In the genomic region with DNA sequence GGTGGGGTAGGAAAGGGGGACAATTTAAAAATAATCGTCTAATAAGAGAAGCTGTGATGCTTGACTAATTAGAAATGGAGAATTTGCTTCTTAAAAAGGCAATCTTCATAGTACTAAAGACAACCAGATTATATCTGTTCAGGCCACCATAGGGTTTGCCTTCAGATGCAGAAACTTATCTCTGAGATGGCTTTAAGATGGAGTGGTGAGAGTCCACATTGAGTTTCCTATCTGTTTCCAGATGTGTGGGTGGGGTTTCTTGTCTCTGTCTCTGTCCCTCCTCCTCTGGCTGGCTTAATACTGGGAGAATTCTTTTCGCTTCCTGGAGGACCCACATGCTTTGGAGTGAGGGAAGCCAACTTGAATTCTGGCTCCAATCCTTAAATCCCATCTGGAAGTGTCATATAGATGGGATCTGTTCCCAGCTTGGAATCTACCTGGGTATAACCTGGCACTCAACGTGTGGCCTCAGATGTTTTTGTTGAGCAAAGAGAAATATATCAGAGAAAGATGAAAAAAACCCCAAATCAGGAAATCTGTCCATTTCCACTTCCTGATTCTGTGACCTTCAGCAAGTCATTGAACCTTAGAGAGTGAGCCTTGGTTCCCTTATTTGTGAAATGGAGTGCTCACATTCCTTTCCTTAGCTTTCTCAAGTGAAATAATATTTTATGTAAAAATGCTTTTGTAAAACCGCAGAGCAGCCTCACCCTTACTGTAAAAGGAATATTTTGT, we compare ENCODE assay signal across 12 cellular contexts.
A peak's percentile ranks its signal among the peaks of the same experiment; 100 is the strongest.
DNase-seq lines count a peak whose midpoint lies in the region; ATAC-seq, FAIRE-seq and TF ChIP-seq lines count a peak whose summit lies in the region.
"Had no signal": no experiment of that assay in that cellular context is flagged by ENCODE, and none has a peak within 500 bp of the region (broad histone marks: within the 10 kb centered on the region; RNA-seq: fewer than 3 reads in every experiment).

No MANE protein-coding gene starts in this region.

- ATAC-seq in activated CD8-positive, alpha-beta memory T cell treated with anti-CD3 and anti-CD28 coated beads, Interleukin-2, amount 10 ng/mL, durations not matched to agents 7 days and 5 days: no peak
- ATAC-seq in PC-3 (peak; percentile 34; the same call in 1 of the 2 replicates), upper lobe of left lung (ENCODE audit: low FRiP score in 2 of 2) (peak in 1 of 2 donors; percentile 41), GM19023 (IDR thresholded peaks at IDR 0.05; ENCODE audit: unreplicated experiment) (no peak)

- peaks cover 80% of the 10 kb centered on the region for H3K4me1 Mint-ChIP-seq in activated CD8-positive, alpha-beta memory T cell treated with anti-CD3 and anti-CD28 coated beads, Interleukin-2, amount 10 ng/mL, durations not matched to agents 7 days and 5 days

- dilution Hi-C loops in endothelial cell of umbilical vein (cut with MboI; ENCODE audit: extremely low pct_ligation_motif_present, low sequenced_read_pairs): no loop called here

- no TSS peak for BruUV-seq in PC-3 (replicated peaks; lab: Mats Ljungman, UMichigan)
- no TSS peak for BruUV-seq in endothelial cell of umbilical vein (replicated peaks; lab: Mats Ljungman, UMichigan)

- H3K27ac ChIP-seq in PC-3 (ENCODE audit: low read length) (no peak overlapping the region), endothelial cell of umbilical vein (ENCODE audit: insufficient read depth, low read depth, low read length) (no peak overlapping the region), upper lobe of left lung (peak overlapping the region in 3 of 4 donors; percentile 28 to 65 (median 39)), right atrium auricular region (no peak overlapping the region)
- H3K27ac ChIP-seq: ascending aorta had no signal

- H2AFZ ChIP-seq in PC-3 (ENCODE audit: low read length) (no peak overlapping the region), endothelial cell of umbilical vein (ENCODE audit: low read depth, low read length) (no peak overlapping the region)

- TF ChIP-seq EP300 in upper lobe of left lung (IDR thresholded peaks at IDR 0.05): no peak

- POLR2A ChIA-PET in PC-3 (lab: Charles Lee; ENCODE audit: unreplicated experiment): interaction anchor here (0.7 kb wide), 1 partner anchor 502 kb away, joined by 11 read pairs; no protein-coding TSS in a partner anchor
- POLR2A ChIA-PET in endothelial cell of umbilical vein (lab: Charles Lee): no interaction called here

- TF ChIP-seq CTCF in PC-3 (conservative IDR thresholded peaks at IDR 0.05; ENCODE audit: low read depth, low read length) (no peak), endothelial cell of umbilical vein (IDR thresholded peaks at IDR 0.05; ENCODE audit: extremely low read depth in 1 of 2, insufficient read depth in 1 of 2, low read depth in 1 of 2, low read length in 2 of 2) (no peak), upper lobe of left lung (IDR thresholded peaks at IDR 0.05) (no peak), right atrium auricular region (IDR thresholded peaks at IDR 0.05) (no peak)

- H3K27ac Mint-ChIP-seq in activated CD8-positive, alpha-beta memory T cell treated with anti-CD3 and anti-CD28 coated beads, Interleukin-2, amount 10 ng/mL, durations not matched to agents 7 days and 5 days: peak overlapping the region; percentile 71

- H4K20me1 ChIP-seq in PC-3 (ENCODE audit: low read length) (no peaks in the 10 kb centered on the region), endothelial cell of umbilical vein (replicated peaks; ENCODE audit: control insufficient read depth, extremely low read depth, insufficient read depth, low read length) (no peaks in the 10 kb centered on the region)

- CTCF ChIA-PET in activated CD8-positive, alpha-beta memory T cell treated with anti-CD3 and anti-CD28 coated beads, Interleukin-2, amount 10 ng/mL, durations not matched to agents 7 days and 5 days (lab: Charles Lee): interaction anchor here (0.6 to 1.2 kb wide), 3 partner anchors 18 to 46 kb away, joined by 3 to 4 read pairs (median 3); no protein-coding TSS in a partner anchor
- CTCF ChIA-PET in PC-3 (lab: Charles Lee): interaction anchor here (0.7 kb wide), 1 partner anchor 346 kb away, joined by 3 read pairs; no protein-coding TSS in a partner anchor
- CTCF ChIA-PET in endothelial cell of umbilical vein (lab: Charles Lee): interaction anchor here (0.7 to 1.2 kb wide), 4 partner anchors 14 to 165 kb away, joined by 3 read pairs; no protein-coding TSS in a partner anchor

- intact Hi-C loops in PC-3 (cut with micrococcal nuclease): no loop called here
- intact Hi-C loops in endothelial cell of umbilical vein (cut with micrococcal nuclease): no loop called here
- intact Hi-C loops in posterior vena cava (cut with DNase I): no loop called here

- H3F3A ChIP-seq in PC-3 (ENCODE audit: low read length, unreplicated experiment): no peaks in the 10 kb centered on the region

- no peaks in the 10 kb centered on the region for H3K9me2 ChIP-seq in PC-3 (replicated peaks; ENCODE audit: low read length)

- FAIRE-seq in endothelial cell of umbilical vein (lab: Jason Lieb, UNC): peak; percentile 76

- H3K79me2 ChIP-seq in PC-3 (ENCODE audit: low read length): peaks cover 20% of the 10 kb centered on the region
- H3K79me2 ChIP-seq in endothelial cell of umbilical vein (ENCODE audit: control insufficient read depth, insufficient read depth, low read length): peaks cover 30% of the 10 kb centered on the region

- 37 to 40% methylated on average over 4 of the region's 4 CpGs for WGBS in upper lobe of left lung, 2 donors

- no peak for DNase-seq in activated CD8-positive, alpha-beta memory T cell treated with anti-CD3 and anti-CD28 coated beads, Interleukin-2, amount 10 ng/mL, durations not matched to agents 7 days and 5 days
- no peak for DNase-seq in activated CD8-positive, alpha-beta memory T cell treated with anti-CD3 and anti-CD28 coated beads, Interleukin-2, amount 50 U/mL, for 4 hours
- DNase-seq in PC-3 (peak; percentile 23), endothelial cell of umbilical vein (ENCODE audit: low read depth, low spot score) (peak; percentile 26), upper lobe of left lung (no peak), posterior vena cava (ENCODE audit: low spot score) (no peak), right atrium auricular region (ENCODE audit: low spot score) (no peak)
- DNase-seq: activated CD4-positive, CD25-positive, alpha-beta regulatory T cell; NCI-H226; stimulated activated CD4-positive, alpha-beta T cell treated with anti-CD3 and anti-CD28 coated beads, Interleukin-4, amount 100 ng/mL, for 4 hours had no signal

- no peak for TF ChIP-seq POLR2A in endothelial cell of umbilical vein (IDR thresholded peaks at IDR 0.05; ENCODE audit: low read depth, low read length)
- TF ChIP-seq POLR2A in upper lobe of left lung (IDR thresholded peaks at IDR 0.05): no peak

- peaks cover 43% of the 10 kb centered on the region for H3K36me3 Mint-ChIP-seq in activated CD8-positive, alpha-beta memory T cell treated with anti-CD3 and anti-CD28 coated beads, Interleukin-2, amount 10 ng/mL, durations not matched to agents 7 days and 5 days

- H3K4me2 ChIP-seq in PC-3 (ENCODE audit: low read length) (no peak overlapping the region), endothelial cell of umbilical vein (ENCODE audit: insufficient read depth, low read length) (peak overlapping the region; percentile 16)

- no peak overlapping the region for H3K9ac ChIP-seq in PC-3 (ENCODE audit: low read length)
- no peak overlapping the region for H3K9ac ChIP-seq in endothelial cell of umbilical vein (replicated peaks; ENCODE audit: extremely low read depth, insufficient read depth, low read length)

- H3K9me3 ChIP-seq in PC-3 (ENCODE audit: low read length) (no peaks in the 10 kb centered on the region), endothelial cell of umbilical vein (replicated peaks; ENCODE audit: control insufficient read depth, insufficient read depth, low read length) (no peaks in the 10 kb centered on the region), upper lobe of left lung (no peaks in the 10 kb centered on the region), right atrium auricular region (no peaks in the 10 kb centered on the region)
- H3K9me3 ChIP-seq: ascending aorta had no signal

- H3K4me3 ChIP-seq in PC-3 (ENCODE audit: low read length) (no peak overlapping the region), endothelial cell of umbilical vein (replicated peaks in 1 of 3; ENCODE audit: insufficient read depth in 1 of 3, low read depth in 1 of 3, low read length in 3 of 3) (no peak overlapping the region), upper lobe of left lung (no peak overlapping the region), right atrium auricular region (no peak overlapping the region)
- H3K4me3 ChIP-seq: ascending aorta had no signal

- no peaks in the 10 kb centered on the region for H3K27me3 Mint-ChIP-seq in activated CD8-positive, alpha-beta memory T cell treated with anti-CD3 and anti-CD28 coated beads, Interleukin-2, amount 10 ng/mL, durations not matched to agents 7 days and 5 days

- no peaks in the 10 kb centered on the region for H3K9me3 Mint-ChIP-seq in activated CD8-positive, alpha-beta memory T cell treated with anti-CD3 and anti-CD28 coated beads, Interleukin-2, amount 10 ng/mL, durations not matched to agents 7 days and 5 days (ENCODE audit: low read depth)

- H3K4me3 Mint-ChIP-seq in activated CD8-positive, alpha-beta memory T cell treated with anti-CD3 and anti-CD28 coated beads, Interleukin-2, amount 10 ng/mL, durations not matched to agents 7 days and 5 days: peak overlapping the region; percentile 9

- H3K27me3 ChIP-seq in PC-3 (ENCODE audit: low read length): no peaks in the 10 kb centered on the region
- no peaks in the 10 kb centered on the region for H3K27me3 ChIP-seq in endothelial cell of umbilical vein (ENCODE audit: control insufficient read depth in 2 of 2, insufficient read depth in 2 of 2, low read length in 2 of 2)
- no peaks in the 10 kb centered on the region for H3K27me3 ChIP-seq in upper lobe of left lung
- no peaks in the 10 kb centered on the region for H3K27me3 ChIP-seq in right atrium auricular region
- H3K27me3 ChIP-seq: ascending aorta had no signal

- H3K36me3 ChIP-seq in PC-3 (ENCODE audit: low read depth, low read length) (no peaks in the 10 kb centered on the region), endothelial cell of umbilical vein (ENCODE audit: control insufficient read depth in 2 of 2, extremely low read depth in 1 of 2, insufficient read depth in 2 of 2, low read length in 2 of 2) (no peaks in the 10 kb centered on the region), upper lobe of left lung (no peaks in the 10 kb centered on the region), right atrium auricular region (no peaks in the 10 kb centered on the region)
- H3K36me3 ChIP-seq: ascending aorta had no signal

- no peaks in the 10 kb centered on the region for H3K9me1 ChIP-seq in endothelial cell of umbilical vein (replicated peaks; ENCODE audit: control insufficient read depth, extremely low read depth, insufficient read depth, low read length)

- H3K4me1 ChIP-seq in PC-3 (ENCODE audit: insufficient read depth, low read length) (peaks cover 20% of the 10 kb centered on the region), endothelial cell of umbilical vein (ENCODE audit: control insufficient read depth, extremely low read depth, insufficient read depth, low read length) (peaks cover 18% of the 10 kb centered on the region), upper lobe of left lung (peaks cover 34 to 72% (median 51%) of the 10 kb centered on the region in 4 donors), right atrium auricular region (peaks cover 0 to 46% of the 10 kb centered on the region in 2 donors)

TF ChIP-seq in endothelial cell of umbilical vein, 7 proteins besides CTCF, POLR2A, EP300 and RAD21 (continues in another document):
- TF ChIP-seq FOS (IDR thresholded peaks at IDR 0.05; ENCODE audit: borderline replicate concordance, insufficient read depth, low read length): no peak

Comparison
In these comparisons a context has a peak if more than half of its experiments do, and no peak if none do; other contexts are left out.
1. DNase-seq: peak in PC-3 (single experiment) and endothelial cell of umbilical vein (single experiment); none in activated CD8-positive, alpha-beta memory T cell treated with anti-CD3 and anti-CD28 coated beads, Interleukin-2, amount 10 ng/mL, durations not matched to agents 7 days and 5 days (single experiment), activated CD8-positive, alpha-beta memory T cell treated with anti-CD3 and anti-CD28 coated beads, Interleukin-2, amount 50 U/mL, for 4 hours (single experiment), upper lobe of left lung (0 of 2), posterior vena cava (single experiment) and right atrium auricular region (single experiment).
2. H3K27ac ChIP-seq: peak in upper lobe of left lung (3 of 4); none in PC-3 (single experiment), endothelial cell of umbilical vein (single experiment) and right atrium auricular region (0 of 2).